In the genomic region with DNA sequence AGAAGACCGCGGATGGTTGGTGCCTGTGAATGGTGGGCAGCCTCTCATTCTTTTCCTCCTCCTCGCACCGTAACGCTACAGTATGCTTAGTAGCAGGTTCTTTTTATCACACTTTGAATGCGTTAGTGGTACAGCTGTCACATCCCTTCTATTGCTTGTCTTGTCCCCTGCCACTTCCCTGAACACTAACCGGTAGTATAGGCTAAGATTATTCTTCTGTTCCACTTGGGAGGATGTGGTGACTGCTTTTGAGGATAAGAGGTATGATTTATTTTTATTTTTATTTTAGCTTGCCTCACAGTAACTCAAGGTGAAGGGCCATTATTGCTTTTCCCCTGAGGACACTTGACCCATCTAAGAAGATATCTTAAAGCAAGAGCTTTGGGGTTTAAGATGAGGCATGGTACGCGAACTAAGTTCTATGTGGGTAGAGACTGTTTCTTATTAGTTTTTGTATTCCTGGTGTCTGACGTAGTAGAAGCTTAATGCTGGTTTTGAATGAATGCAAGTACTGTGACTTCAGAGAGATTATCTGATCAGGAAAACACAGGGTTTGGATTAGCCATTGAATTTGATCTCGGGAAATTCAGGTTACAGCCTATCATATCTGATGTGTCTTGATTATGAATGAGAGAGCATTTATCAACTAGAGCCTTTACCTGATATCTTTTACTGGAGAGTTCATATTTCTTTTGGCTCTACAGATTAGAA, we compare ENCODE assay signal across 8 cellular contexts. TPM values are rescaled to one million over a fixed set of nuclear protein-coding genes. Genes with fewer than 3 reads are reported as not detected.
DNase-seq lines count a peak whose midpoint lies in the region; ATAC-seq, FAIRE-seq and TF ChIP-seq lines count a peak whose summit lies in the region.

No MANE protein-coding gene starts in this region.

- H3K27ac Mint-ChIP-seq in endodermal cell (peak overlapping the region; percentile 96), neural crest cell (ENCODE audit: unreplicated experiment) (peak overlapping the region; percentile 99)

- peak overlapping the region; percentile 95 for H3K4me3 Mint-ChIP-seq in endodermal cell
- H3K4me3 Mint-ChIP-seq in neural crest cell = peak overlapping the region; percentile 94

- H3K9me3 Mint-ChIP-seq in endodermal cell (peaks cover 14% of the 10 kb centered on the region), neural crest cell (peaks cover 2% of the 10 kb centered on the region)

- H3K27ac ChIP-seq in endodermal cell (ENCODE audit: low read depth, low read length) = peak overlapping the region; percentile 2

- H3K4me1 Mint-ChIP-seq in endodermal cell = peaks cover 17% of the 10 kb centered on the region
- H3K4me1 Mint-ChIP-seq in neural crest cell = peaks cover 30% of the 10 kb centered on the region

- peak; percentile 0 for ATAC-seq in GM21529 (IDR thresholded peaks at IDR 0.05; ENCODE audit: unreplicated experiment)

- WGBS in endodermal cell (ENCODE audit: insufficient coverage in 1 of 2, insufficient read length in 1 of 2), 2 experiments = 27 to 49% methylated on average over 5 to 11 of the region's 11 CpGs

- TF ChIP-seq CTCF in endodermal cell (conservative IDR thresholded peaks at IDR 0.05) = no peak
- no peak for TF ChIP-seq CTCF in neural crest cell (conservative IDR thresholded peaks at IDR 0.05)

- H3K27me3 Mint-ChIP-seq in endodermal cell (ENCODE audit: insufficient read depth) (no peaks in the 10 kb centered on the region), neural crest cell (ENCODE audit: low read depth) (no peaks in the 10 kb centered on the region)

- CTCF ChIA-PET in HEK293T (lab: Yijun Ruan, JAX) = interaction anchor here (0.6 kb wide), 1 partner anchor 32 kb away, joined by 4 read pairs; no protein-coding TSS in a partner anchor

- POLR2A ChIA-PET in HEK293T (lab: Yijun Ruan, JAX) = interaction anchor here (2.1 kb wide), 1 partner anchor 10 kb away, joined by 13 read pairs; no protein-coding TSS in a partner anchor

- no peaks in the 10 kb centered on the region for H3K4me1 ChIP-seq in endodermal cell (ENCODE audit: control insufficient read depth, insufficient read depth, low read length)

- no peaks in the 10 kb centered on the region for H3K27me3 ChIP-seq in endodermal cell (ENCODE audit: control insufficient read depth, insufficient read depth, low read length, poor library complexity, severe bottlenecking)

- peaks cover 12% of the 10 kb centered on the region for H3K9me3 ChIP-seq in endodermal cell (ENCODE audit: control insufficient read depth, low read length)

- H3K36me3 Mint-ChIP-seq in endodermal cell (ENCODE audit: low read depth) (peaks cover 4% of the 10 kb centered on the region), neural crest cell (ENCODE audit: low read depth) (peaks cover 2% of the 10 kb centered on the region)

- peak; percentile 25 for DNase-seq in OCI-M1 (lab: John Stamatoyannopoulos, UW)
- no peak for DNase-seq in endodermal cell
- no peak for DNase-seq in neural crest cell (ENCODE audit: low read depth, low spot score)
- no peak for DNase-seq in frontal cortex (ENCODE audit: low spot score in 2 of 2)
- no peak for DNase-seq in NAMALWA (ENCODE audit: low spot score)
- DNase-seq in HEK293T (ENCODE audit: extremely low spot score) = no peak
- no peak for DNase-seq in NCI-H1694 treated with DMSO at 0.1 percent for 48 hours (lab: John Stamatoyannopoulos, UW)

- H3K4me3 ChIP-seq in endodermal cell (ENCODE audit: low read length) = peak overlapping the region; percentile 99

- no peak for FAIRE-seq in frontal cortex (lab: Jason Lieb, UNC)

- peak overlapping the region; percentile 51 for H3K9ac ChIP-seq in endodermal cell (ENCODE audit: extremely low read depth, low read length, poor library complexity, severe bottlenecking)

- no peaks in the 10 kb centered on the region for H3K36me3 ChIP-seq in endodermal cell (ENCODE audit: control insufficient read depth, insufficient read depth, low read length)

TF ChIP-seq in HEK293T, 16 proteins besides CTCF, POLR2A, EP300 and RAD21:
- TF ChIP-seq SP1 (IDR thresholded peaks at IDR 0.05) (no peak), SUZ12 (IDR thresholded peaks at IDR 0.05) (no peak), NFRKB (IDR thresholded peaks at IDR 0.05) (no peak), ELF4 (IDR thresholded peaks at IDR 0.05) (no peak), LEF1 (IDR thresholded peaks at IDR 0.05; ENCODE audit: borderline replicate concordance) (no peak), CTBP1 (IDR thresholded peaks at IDR 0.05; ENCODE audit: borderline replicate concordance) (no peak), FOXM1 (IDR thresholded peaks at IDR 0.05; ENCODE audit: borderline replicate concordance) (no peak), ARNT (IDR thresholded peaks at IDR 0.05) (no peak), FOXA1 (IDR thresholded peaks at IDR 0.05) (no peak), TARDBP (IDR thresholded peaks at IDR 0.05) (no peak), FOXK2 (IDR thresholded peaks at IDR 0.05) (no peak), BHLHE40 (IDR thresholded peaks at IDR 0.05; ENCODE audit: borderline replicate concordance) (no peak), HDGF (IDR thresholded peaks at IDR 0.05; ENCODE audit: borderline replicate concordance) (no peak)
- TF ChIP-seq, protein P1, sequence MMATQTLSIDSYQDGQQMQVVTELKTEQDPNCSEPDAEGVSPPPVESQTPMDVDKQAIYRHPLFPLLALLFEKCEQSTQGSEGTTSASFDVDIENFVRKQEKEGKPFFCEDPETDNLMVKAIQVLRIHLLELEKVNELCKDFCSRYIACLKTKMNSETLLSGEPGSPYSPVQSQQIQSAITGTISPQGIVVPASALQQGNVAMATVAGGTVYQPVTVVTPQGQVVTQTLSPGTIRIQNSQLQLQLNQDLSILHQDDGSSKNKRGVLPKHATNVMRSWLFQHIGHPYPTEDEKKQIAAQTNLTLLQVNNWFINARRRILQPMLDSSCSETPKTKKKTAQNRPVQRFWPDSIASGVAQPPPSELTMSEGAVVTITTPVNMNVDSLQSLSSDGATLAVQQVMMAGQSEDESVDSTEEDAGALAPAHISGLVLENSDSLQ (IDR thresholded peaks at IDR 0.05) = no peak

RNA-seq across cellular contexts. Expression of a gene that starts 1.0 kb away (rescaled TPM):
- total RNA-seq in endodermal cell = 10 to 100 TPM; 53.9 to 57.2 TPM
- 35.5 TPM for polyA plus RNA-seq in endodermal cell (2013, experiment 1 of 2)
- 30.9 TPM for polyA plus RNA-seq in endodermal cell (2013, experiment 2 of 2)
- total RNA-seq in neural crest cell = 56.9 and 58.0 TPM in 2 replicates
- total RNA-seq in frontal cortex = 17.9 TPM

RNA-seq across cellular contexts. Expression of a gene that starts 47.1 kb away (rescaled TPM):
- total RNA-seq in endodermal cell (10 to 100 TPM; 21.1 to 22.7 TPM), neural crest cell (12.2 and 15.2 TPM in 2 replicates), frontal cortex (12.2 TPM)
- 28.0 TPM for polyA plus RNA-seq in endodermal cell (2013, experiment 1 of 2)
- 30.0 TPM for polyA plus RNA-seq in endodermal cell (2013, experiment 2 of 2)

RNA-seq across cellular contexts. Expression of a gene that starts 59.8 kb away (rescaled TPM):
- 100 to 1,000 TPM; 158 to 201 TPM for total RNA-seq in endodermal cell
- polyA plus RNA-seq in endodermal cell (2013, experiment 1 of 2) = 126 TPM
- 118 TPM for polyA plus RNA-seq in endodermal cell (2013, experiment 2 of 2)
- 184 and 186 TPM in 2 replicates for total RNA-seq in neural crest cell
- total RNA-seq in frontal cortex = 55.4 TPM
